ENCODE assay signal across 10 cellular contexts in the genomic region with DNA sequence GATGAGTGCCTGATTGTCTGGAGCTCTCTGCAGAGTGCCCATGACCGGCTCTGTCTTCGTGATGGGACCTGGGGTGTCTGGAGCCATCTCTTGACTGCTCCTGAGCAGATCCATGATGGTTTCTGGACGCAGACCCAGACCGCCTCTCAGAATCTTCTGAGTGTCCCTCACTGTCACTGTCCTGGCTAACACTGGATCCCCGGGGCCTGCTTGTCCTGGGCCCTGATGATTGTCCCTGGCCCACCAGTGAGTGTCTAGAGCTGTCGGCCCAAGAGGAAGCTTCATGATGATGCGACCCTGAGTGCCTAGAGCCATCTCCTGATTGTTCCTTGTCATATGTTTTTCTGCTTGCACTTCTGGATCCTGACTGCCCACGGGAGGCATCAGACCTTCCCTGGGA. TPM values are rescaled to one million over a fixed set of nuclear protein-coding genes. Genes with fewer than 3 reads are reported as not detected.
"Had no signal": no experiment of that assay in that cellular context is flagged by ENCODE, and none has a peak within 500 bp of the region (broad histone marks: within the 10 kb centered on the region; RNA-seq: fewer than 3 reads in every experiment).

No MANE protein-coding gene starts in this region.

RNA-seq across cellular contexts. Expression of a gene that starts 17.1 kb away (rescaled TPM):
- total RNA-seq: subcutaneous adipose tissue, tibial nerve, transverse colon, upper lobe of left lung, upper lobe of right lung, ureter had no signal

RNA-seq across cellular contexts. Expression of a gene that starts 51.8 kb away (rescaled TPM):
- total RNA-seq: thyroid gland, tibial nerve, transverse colon, upper lobe of left lung, upper lobe of right lung, ureter, urinary bladder, uterus, vagina had no signal
- polyA plus RNA-seq: urinary bladder had no signal
